In the genomic region with DNA sequence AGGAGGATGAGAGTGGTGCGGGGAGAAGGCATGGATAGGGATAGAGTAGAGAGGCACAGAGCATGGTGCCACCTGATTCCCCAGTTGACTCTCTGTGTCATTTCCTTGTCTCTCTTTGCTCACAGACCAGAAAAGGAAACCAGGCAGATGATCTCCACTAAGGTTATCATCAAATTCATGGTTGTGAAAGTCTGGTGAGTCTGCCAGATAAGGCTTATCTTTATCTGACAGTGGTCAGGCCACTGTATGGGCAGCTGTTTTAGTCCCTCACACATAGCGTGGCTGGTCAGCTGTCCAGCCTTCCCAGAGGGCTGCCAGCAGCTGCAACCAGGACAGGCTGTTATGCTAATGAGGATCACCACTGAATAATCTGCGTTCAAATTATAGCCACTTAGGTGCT, we compare ENCODE assay signal across 17 cellular contexts.
"Had no signal": no experiment of that assay in that cellular context is flagged by ENCODE, and none has a peak within 500 bp of the region (broad histone marks: within the 10 kb centered on the region; RNA-seq: fewer than 3 reads in every experiment).

No MANE protein-coding gene starts in this region.

- H3K27me3 ChIP-seq: esophagus muscularis mucosa, thyroid gland had no signal

- H3K4me3 ChIP-seq: esophagus muscularis mucosa, gastroesophageal sphincter, thyroid gland had no signal

- ATAC-seq: gastroesophageal sphincter had no signal

- H3K4me1 ChIP-seq: esophagus muscularis mucosa, gastroesophageal sphincter, thyroid gland had no signal

- DNase-seq: activated CD4-positive, alpha-beta T cell treated with anti-CD3 and anti-CD28 coated beads, Interleukin-2, amount 10 ng/mL, durations not matched to agents 7 days and 5 days; activated CD8-positive, alpha-beta memory T cell treated with anti-CD3 and anti-CD28 coated beads, Interleukin-2, amount 50 U/mL, for 48 hours; activated effector memory CD4-positive, alpha-beta T cell treated with Interleukin-2 at 50 U/mL for 16 hours; activated naive CD4-positive, alpha-beta T cell treated with anti-CD3 and anti-CD28 coated beads, Interleukin-2, amount 50 U/mL, for 16 hours; activated T-cell treated with anti-CD3 and anti-CD28 coated beads, Interleukin-2, amount 50 U/mL, for 48 hours; cerebellar nuclear complex; effector CD4-positive, alpha-beta T cell; mesenchymal stem cell; retina; stimulated activated CD4-positive, alpha-beta T cell treated with anti-CD3 and anti-CD28 coated beads, Interleukin-12 subunit alpha, Interleukin-12 subunit beta, amount 100 ng/mL, for 4 hours; stimulated activated CD4-positive, alpha-beta T cell treated with anti-CD3 and anti-CD28 coated beads, Interleukin-1b, Interleukin-23, amount 100 ng/mL, for 48 hours; stimulated activated naive CD4-positive, alpha-beta T cell treated with Interleukin-2 at 50 U/mL for 16 hours; thyroid gland had no signal

- FAIRE-seq: astrocyte, bronchial epithelial cell had no signal

- H3K27ac ChIP-seq: esophagus muscularis mucosa, gastroesophageal sphincter, thyroid gland had no signal

- H3K36me3 ChIP-seq: esophagus muscularis mucosa, gastroesophageal sphincter, thyroid gland had no signal

- H3K9me3 ChIP-seq: thyroid gland had no signal
